Comparison of ENCODE assay signal across 9 cellular contexts in genomic region chr2:217993817-217994459, GRCh38. TPM values are rescaled to one million over a fixed set of nuclear protein-coding genes. Genes with fewer than 3 reads are reported as not detected.
DNase-seq lines count a peak whose midpoint lies in the region; ATAC-seq, FAIRE-seq and TF ChIP-seq lines count a peak whose summit lies in the region.
"Had no signal": no experiment of that assay in that cellular context is flagged by ENCODE, and none has a peak within 500 bp of the region (broad histone marks: within the 10 kb centered on the region; RNA-seq: fewer than 3 reads in every experiment).

No MANE protein-coding gene starts in this region.

- H3K4me3 ChIP-seq in endothelial cell of umbilical vein (replicated peaks in 1 of 3; ENCODE audit: insufficient read depth in 1 of 3, low read depth in 1 of 3, low read length in 3 of 3), result peak overlapping the region in 1 of 3 experiments; percentile 59
- H3K4me3 ChIP-seq in tibial artery, result no peak overlapping the region

- peak overlapping the region; percentile 87 for H3K9ac ChIP-seq in endothelial cell of umbilical vein (replicated peaks; ENCODE audit: extremely low read depth, insufficient read depth, low read length)

- H3K4me1 ChIP-seq in endothelial cell of umbilical vein (ENCODE audit: control insufficient read depth, extremely low read depth, insufficient read depth, low read length), result peaks cover 33% of the 10 kb centered on the region
- peaks cover 0 to 45% (median 38%) of the 10 kb centered on the region in 4 donors for H3K4me1 ChIP-seq in tibial artery

- intact Hi-C loops in endothelial cell of umbilical vein (cut with micrococcal nuclease), result loop anchor here (1.0 to 2.0 kb wide), 8 partner anchors 16 to 209 kb away; partner anchors contain the start of gene RUFY4
- intact Hi-C loops in tibial artery (cut with DNase I; ENCODE audit: low total_unique reads), result loop anchor here (5.0 kb wide), 2 partner anchors 38 to 107 kb away; no protein-coding TSS in a partner anchor

- H3K27me3 Mint-ChIP-seq in natural killer cell treated with Interleukin-12 subunit alpha and Interleukin-12 subunit beta and Interleukin-15 and Interleukin-18, amount 100 ng/mL, for 72 hours, result peaks cover 0 to 14% of the 10 kb centered on the region in 2 donors

- no peaks in the 10 kb centered on the region for H3K9me3 Mint-ChIP-seq in natural killer cell treated with Interleukin-12 subunit alpha and Interleukin-12 subunit beta and Interleukin-15 and Interleukin-18, amount 100 ng/mL, for 72 hours

- H3K4me1 Mint-ChIP-seq in natural killer cell treated with Interleukin-12 subunit alpha and Interleukin-12 subunit beta and Interleukin-15 and Interleukin-18, amount 100 ng/mL, for 72 hours (ENCODE audit: low read depth in 2 of 2), result peaks cover 3 to 4% of the 10 kb centered on the region in 2 donors

- no peak overlapping the region for H2AFZ ChIP-seq in endothelial cell of umbilical vein (ENCODE audit: low read depth, low read length)

- no peaks in the 10 kb centered on the region for H3K9me1 ChIP-seq in endothelial cell of umbilical vein (replicated peaks; ENCODE audit: control insufficient read depth, extremely low read depth, insufficient read depth, low read length)

- POLR2A ChIA-PET in endothelial cell of umbilical vein (lab: Charles Lee), result no interaction called here

- H3K27ac Mint-ChIP-seq in natural killer cell treated with Interleukin-12 subunit alpha and Interleukin-12 subunit beta and Interleukin-15 and Interleukin-18, amount 100 ng/mL, for 72 hours, result no peak overlapping the region
- H3K27ac Mint-ChIP-seq: activated naive CD8-positive, alpha-beta T cell had no signal

- H3K79me2 ChIP-seq in endothelial cell of umbilical vein (ENCODE audit: control insufficient read depth, insufficient read depth, low read length), result no peaks in the 10 kb centered on the region

- CTCF ChIA-PET in endothelial cell of umbilical vein (lab: Charles Lee), result interaction anchor here (0.6 to 6.8 kb wide), 65 partner anchors 9 to 282 kb away, joined by 3 to 196 read pairs (median 4); partner anchors contain the start of genes RUFY4 and TNS1

- DNase-seq in DMS53 (lab: John Stamatoyannopoulos, UW), result peak; percentile 61
- no peak for DNase-seq in DMS53 treated with DMSO at 0.1 percent for 48 hours (lab: John Stamatoyannopoulos, UW; ENCODE audit: unreplicated experiment)
- DNase-seq in NCI-H1092 treated with DMSO at 0.1 percent for 48 hours (lab: John Stamatoyannopoulos, UW), result peak; percentile 6
- peak; percentile 67 for DNase-seq in activated CD4-positive, alpha-beta T cell treated with anti-CD3 and anti-CD28 coated beads, Interleukin-2, amount 50 U/mL, for 48 hours
- peak; percentile 54 for DNase-seq in endothelial cell of umbilical vein (ENCODE audit: low read depth, low spot score)
- no peak for DNase-seq in natural killer cell treated with Interleukin-12 subunit alpha and Interleukin-12 subunit beta and Interleukin-15 and Interleukin-18, amount 100 ng/mL, for 72 hours (ENCODE audit: low spot score)
- peak in 1 of 2 donors; percentile 84 for DNase-seq in tibial artery

- H3K4me2 ChIP-seq in endothelial cell of umbilical vein (ENCODE audit: insufficient read depth, low read length), result peak overlapping the region; percentile 48

- H3K27me3 ChIP-seq in endothelial cell of umbilical vein (ENCODE audit: control insufficient read depth in 2 of 2, insufficient read depth in 2 of 2, low read length in 2 of 2) (no peaks in the 10 kb centered on the region), tibial artery (no peaks in the 10 kb centered on the region)

- no peaks in the 10 kb centered on the region for H4K20me1 ChIP-seq in endothelial cell of umbilical vein (replicated peaks; ENCODE audit: control insufficient read depth, extremely low read depth, insufficient read depth, low read length)

- no TSS peak for BruUV-seq in endothelial cell of umbilical vein (replicated peaks; lab: Mats Ljungman, UMichigan)

- H3K36me3 Mint-ChIP-seq in natural killer cell treated with Interleukin-12 subunit alpha and Interleukin-12 subunit beta and Interleukin-15 and Interleukin-18, amount 100 ng/mL, for 72 hours, result no peaks in the 10 kb centered on the region
- H3K36me3 Mint-ChIP-seq: activated naive CD8-positive, alpha-beta T cell had no signal

- dilution Hi-C loops in endothelial cell of umbilical vein (cut with MboI; ENCODE audit: extremely low pct_ligation_motif_present, low sequenced_read_pairs), result no loop called here

- ATAC-seq in natural killer cell treated with Interleukin-12 subunit alpha and Interleukin-12 subunit beta and Interleukin-15 and Interleukin-18, amount 100 ng/mL, for 72 hours, result peak in 1 of 2 donors; percentile 54
- ATAC-seq in HG02973 (IDR thresholded peaks at IDR 0.05; ENCODE audit: unreplicated experiment), result no peak

- H3K4me3 Mint-ChIP-seq in natural killer cell treated with Interleukin-12 subunit alpha and Interleukin-12 subunit beta and Interleukin-15 and Interleukin-18, amount 100 ng/mL, for 72 hours, result peak overlapping the region; percentile 55
- H3K4me3 Mint-ChIP-seq: activated naive CD8-positive, alpha-beta T cell had no signal

- H3K27ac ChIP-seq in endothelial cell of umbilical vein (ENCODE audit: insufficient read depth, low read depth, low read length) (peak overlapping the region; percentile 74), tibial artery (peak overlapping the region; percentile 72 to 74)

- H3K36me3 ChIP-seq in endothelial cell of umbilical vein (ENCODE audit: control insufficient read depth in 2 of 2, extremely low read depth in 1 of 2, insufficient read depth in 2 of 2, low read length in 2 of 2), result no peaks in the 10 kb centered on the region
- H3K36me3 ChIP-seq in tibial artery, result peaks cover 0 to 23% (median 0%) of the 10 kb centered on the region in 3 donors

- FAIRE-seq in endothelial cell of umbilical vein (lab: Jason Lieb, UNC), result peak; percentile 84

- TF ChIP-seq CTCF in endothelial cell of umbilical vein (IDR thresholded peaks at IDR 0.05; ENCODE audit: extremely low read depth in 1 of 2, insufficient read depth in 1 of 2, low read depth in 1 of 2, low read length in 2 of 2), result peak; percentile 80 to 96
- TF ChIP-seq CTCF in tibial artery (IDR thresholded peaks at IDR 0.05), result peak; percentile 68 to 80

- no peaks in the 10 kb centered on the region for H3K9me3 ChIP-seq in endothelial cell of umbilical vein (replicated peaks; ENCODE audit: control insufficient read depth, insufficient read depth, low read length)
- no peaks in the 10 kb centered on the region for H3K9me3 ChIP-seq in tibial artery

- TF ChIP-seq POLR2A in endothelial cell of umbilical vein (IDR thresholded peaks at IDR 0.05; ENCODE audit: low read depth, low read length), result no peak

TF ChIP-seq in endothelial cell of umbilical vein, 7 proteins besides CTCF, POLR2A, EP300 and RAD21:
- TF ChIP-seq GATA2 (IDR thresholded peaks at IDR 0.05; ENCODE audit: insufficient read depth, insufficient read length, low read depth, low read length) (no peak), JUN (IDR thresholded peaks at IDR 0.05; ENCODE audit: borderline replicate concordance, insufficient read depth, insufficient read length, low read depth) (no peak), MYC (IDR thresholded peaks at IDR 0.05; ENCODE audit: low read depth, low read length) (no peak), FOS (IDR thresholded peaks at IDR 0.05; ENCODE audit: borderline replicate concordance, insufficient read depth, low read length) (no peak), POLR2AphosphoS5 (IDR thresholded peaks at IDR 0.05; ENCODE audit: insufficient read depth, low read depth, low read length) (no peak), EZH2 (IDR thresholded peaks at IDR 0.05; ENCODE audit: borderline replicate concordance, low read depth, low read length, severe bottlenecking) (no peak)
- TF ChIP-seq, protein P1, sequence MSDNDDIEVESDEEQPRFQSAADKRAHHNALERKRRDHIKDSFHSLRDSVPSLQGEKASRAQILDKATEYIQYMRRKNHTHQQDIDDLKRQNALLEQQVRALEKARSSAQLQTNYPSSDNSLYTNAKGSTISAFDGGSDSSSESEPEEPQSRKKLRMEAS (IDR thresholded peaks at IDR 0.05; ENCODE audit: insufficient read depth, insufficient read length), result no peak

RNA-seq across cellular contexts. Expression of gene TNS1, which starts 8.9 kb away (rescaled TPM):
- total RNA-seq in endothelial cell of umbilical vein, result 35.6 and 52.1 TPM in 2 replicates
- polyA plus RNA-seq in endothelial cell of umbilical vein, result 9.9 and 11.0 TPM in 2 replicates
- polyA plus RNA-seq in endothelial cell of umbilical vein (2011; cell fraction: cytosol; rRNA removed), result 10.3 and 11.1 TPM in 2 replicates
- polyA plus RNA-seq in endothelial cell of umbilical vein (2011; cell fraction: nucleus; rRNA removed), result 32.1 and 41.7 TPM in 2 replicates
- 14.4 and 16.5 TPM in 2 replicates for polyA plus RNA-seq in endothelial cell of umbilical vein (2012)
- polyA minus RNA-seq in endothelial cell of umbilical vein, result 67.8 and 71.0 TPM in 2 replicates
- polyA minus RNA-seq in endothelial cell of umbilical vein (2011; cell fraction: cytosol; rRNA and poly(A)+ RNA removed), result 1.9 TPM
- 48.7 and 57.9 TPM in 2 replicates for polyA minus RNA-seq in endothelial cell of umbilical vein (2011; cell fraction: nucleus; rRNA and poly(A)+ RNA removed)
- total RNA-seq in natural killer cell treated with Interleukin-12 subunit alpha and Interleukin-12 subunit beta and Interleukin-15 and Interleukin-18, amount 100 ng/mL, for 72 hours, result 1 to 10 TPM in 1 of 2 donors, under 1 TPM in 1; 0.29 to 2.1 TPM

Comparison
In these comparisons a context has a peak if more than half of its experiments do, and no peak if none do; other contexts are left out.
1. DNase-seq: peak in DMS53 (single experiment), NCI-H1092 treated with DMSO at 0.1 percent for 48 hours (single experiment), activated CD4-positive, alpha-beta T cell treated with anti-CD3 and anti-CD28 coated beads, Interleukin-2, amount 50 U/mL, for 48 hours (2 of 2) and endothelial cell of umbilical vein (single experiment); none in DMS53 treated with DMSO at 0.1 percent for 48 hours (single experiment) and natural killer cell treated with Interleukin-12 subunit alpha and Interleukin-12 subunit beta and Interleukin-15 and Interleukin-18, amount 100 ng/mL, for 72 hours (single experiment).
2. RNA of gene TNS1, which starts 8.9 kb away (total RNA-seq): 35.6 to 52.1 TPM in endothelial cell of umbilical vein; 0.29 to 2.1 TPM in natural killer cell treated with Interleukin-12 subunit alpha and Interleukin-12 subunit beta and Interleukin-15 and Interleukin-18, amount 100 ng/mL, for 72 hours; every median in the first group is over 10 times any median in the second.